In the genomic region with DNA sequence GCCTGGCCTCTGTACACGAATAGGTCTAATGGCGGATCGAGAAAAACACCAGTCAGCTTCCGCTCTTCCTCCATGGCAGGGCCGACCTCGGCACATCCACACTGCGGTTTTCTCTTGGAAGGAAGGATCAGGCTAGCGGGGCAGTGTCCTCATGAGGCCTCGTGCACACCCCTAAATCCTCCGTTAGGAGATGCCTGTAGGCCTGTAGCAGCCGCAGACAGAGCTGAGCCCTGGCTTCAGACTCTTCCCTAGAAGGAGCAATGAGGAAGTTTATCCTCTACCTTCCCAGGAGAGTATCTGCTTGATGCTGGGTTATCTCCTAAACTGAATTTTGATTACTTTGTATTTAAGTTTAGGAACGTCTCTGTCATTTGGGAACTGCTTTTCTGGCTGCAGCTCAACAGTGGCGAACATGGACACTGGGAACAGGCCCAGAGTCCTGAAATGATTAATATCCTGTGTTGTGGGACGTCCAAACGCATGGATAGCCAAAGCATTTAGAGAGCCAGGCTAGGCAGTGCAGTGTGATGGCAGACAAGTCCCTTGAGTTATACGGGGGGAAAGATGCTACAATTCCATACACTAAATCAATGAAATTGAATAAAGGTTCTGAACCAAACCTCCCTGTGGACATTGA, we compare ENCODE assay signal across 12 cellular contexts. TPM values are rescaled to one million over a fixed set of nuclear protein-coding genes. Genes with fewer than 3 reads are reported as not detected.
DNase-seq lines count a peak whose midpoint lies in the region; ATAC-seq and TF ChIP-seq lines count a peak whose summit lies in the region.
"Had no signal": no experiment of that assay in that cellular context is flagged by ENCODE, and none has a peak within 500 bp of the region (broad histone marks: within the 10 kb centered on the region; RNA-seq: fewer than 3 reads in every experiment).

No MANE protein-coding gene starts in this region.

- H3K9ac ChIP-seq in HUES6 (ENCODE audit: low read length), result peak overlapping the region; percentile 11

- TF ChIP-seq CTCF in lung (IDR thresholded peaks at IDR 0.05; ENCODE audit: control extremely low read depth, extremely low read depth) (no peak), thyroid gland (IDR thresholded peaks at IDR 0.05) (no peak)

- H3K27me3 ChIP-seq in HUES6 (ENCODE audit: control insufficient read depth, insufficient read depth, low read length) (no peaks in the 10 kb centered on the region), lung (ENCODE audit: control insufficient read depth, insufficient read depth) (no peaks in the 10 kb centered on the region), thyroid gland (no peaks in the 10 kb centered on the region)

- no peaks in the 10 kb centered on the region for H3K36me3 ChIP-seq in HUES6 (ENCODE audit: control insufficient read depth, insufficient read depth, low read length)
- H3K36me3 ChIP-seq in lung (ENCODE audit: control insufficient read depth in 2 of 2, insufficient read depth in 2 of 2, low read length in 2 of 2), result no peaks in the 10 kb centered on the region
- H3K36me3 ChIP-seq in thyroid gland, result no peaks in the 10 kb centered on the region
- H3K36me3 ChIP-seq: spleen had no signal

- no peak overlapping the region; the same call in 1 of the 2 replicates for H3K27ac ChIP-seq in HUES6 (ENCODE audit: low read depth, low read length)
- H3K27ac ChIP-seq in lung (ENCODE audit: low read depth in 1 of 2, low read length in 1 of 2), result peak overlapping the region; percentile 69 to 81
- H3K27ac ChIP-seq in thyroid gland, result peak overlapping the region; percentile 90 to 95 (median 90)

- peaks cover 52% of the 10 kb centered on the region for H3K4me1 ChIP-seq in HUES6 (ENCODE audit: control insufficient read depth, insufficient read depth, low read length)
- peaks cover 0 to 13% of the 10 kb centered on the region in 2 donors for H3K4me1 ChIP-seq in lung (ENCODE audit: control insufficient read depth in 2 of 2, insufficient read depth in 2 of 2, low read length in 2 of 2)
- peaks cover 46 to 69% of the 10 kb centered on the region in 2 donors for H3K4me1 ChIP-seq in thyroid gland

- intact Hi-C loops in thyroid gland (cut with DNase I), result no loop called here

- no peaks in the 10 kb centered on the region for H3K9me3 ChIP-seq in HUES6 (ENCODE audit: control insufficient read depth, insufficient read depth, low read depth, low read length)
- H3K9me3 ChIP-seq in lung (ENCODE audit: control insufficient read depth in 2 of 2, insufficient read depth in 1 of 2, low read length in 1 of 2), result no peaks in the 10 kb centered on the region
- no peaks in the 10 kb centered on the region for H3K9me3 ChIP-seq in thyroid gland
- H3K9me3 ChIP-seq: spleen had no signal

- H3K4me3 ChIP-seq in HUES6 (ENCODE audit: low read depth, low read length) (no peak overlapping the region), lung (no peak overlapping the region), thyroid gland (replicated peaks in 1 of 3) (no peak overlapping the region)
- H3K4me3 ChIP-seq: spleen had no signal

- TF ChIP-seq POLR2A in thyroid gland (IDR thresholded peaks at IDR 0.05), result no peak

- peak; percentile 48 to 70 for DNase-seq in dermis microvascular lymphatic vessel endothelial cell (ENCODE audit: low read depth in 2 of 2)
- DNase-seq in lung (ENCODE audit: low spot score), result no peak
- peak; percentile 6 to 11 for DNase-seq in thyroid gland
- DNase-seq in HUDEP-2 (lab: John Stamatoyannopoulos, UW; ENCODE audit: unreplicated experiment in 76 of 76), result no peak
- DNase-seq: hippocampal formation, NCI-H774, spleen, substantia nigra had no signal

- WGBS in lung, 2 donors, result 74 to 83% methylated on average over 16 of the region's 16 CpGs
- 70 to 75% methylated on average over 16 of the region's 16 CpGs for WGBS in thyroid gland, 2 donors

- ATAC-seq in lung (ENCODE audit: insufficient read depth, low FRiP score), result no peak
- ATAC-seq in GM21390 (IDR thresholded peaks at IDR 0.05; ENCODE audit: unreplicated experiment), result no peak
- ATAC-seq in GM18520 (IDR thresholded peaks at IDR 0.05; ENCODE audit: unreplicated experiment), result no peak
- ATAC-seq in GM19452 (IDR thresholded peaks at IDR 0.05; ENCODE audit: unreplicated experiment), result no peak

RNA-seq across cellular contexts. Expression of a gene that starts 16.5 kb away (rescaled TPM):
- total RNA-seq in dermis microvascular lymphatic vessel endothelial cell (7.4 and 9.6 TPM in 2 replicates), lung (10 to 100 TPM; 35.8 to 38.0 TPM), thyroid gland (10 to 100 TPM; 41.2 to 97.5 (median 50.7) TPM)
- 10 to 100 TPM; 13.4 to 16.6 TPM for polyA plus RNA-seq in lung

Comparison
In these comparisons a context has a peak if more than half of its experiments do, and no peak if none do; other contexts are left out.
1. DNase-seq: peak in dermis microvascular lymphatic vessel endothelial cell (2 of 2) and thyroid gland (2 of 2); none in lung (single experiment) and HUDEP-2 (0 of 76).